Comparison of ENCODE assay signal across 2 cellular contexts in genomic region chr2:241814571-241815476, GRCh38.
A peak's percentile ranks its signal among the peaks of the same experiment; 100 is the strongest.
TF ChIP-seq lines count a peak whose summit lies in the region.

No MANE protein-coding gene starts in this region.

TF ChIP-seq in A549, 52 proteins besides CTCF, POLR2A, EP300 and RAD21:
- TF ChIP-seq NPAS2 (CRISPR knock-in tag; IDR thresholded peaks at IDR 0.05; ENCODE audit: borderline replicate concordance) (no peak), USF2 (IDR thresholded peaks at IDR 0.05) (no peak), EHMT2 (IDR thresholded peaks at IDR 0.05; ENCODE audit: low read depth) (no peak), NFE2L2 (conservative IDR thresholded peaks at IDR 0.05; ENCODE audit: low read length) (no peak), RARB (CRISPR knock-in tag; IDR thresholded peaks at IDR 0.05) (no peak), E2F6 (IDR thresholded peaks at IDR 0.05; ENCODE audit: borderline replicate concordance, low read depth) (no peak), HOXB13 (CRISPR knock-in tag; IDR thresholded peaks at IDR 0.05; ENCODE audit: low read depth) (no peak), TFCP2L1 (CRISPR knock-in tag; IDR thresholded peaks at IDR 0.05) (no peak), PHF8 (IDR thresholded peaks at IDR 0.05; ENCODE audit: borderline replicate concordance, low read depth) (no peak), MAFK (IDR thresholded peaks at IDR 0.05; ENCODE audit: partially characterized antibody) (no peak), TP53 (CRISPR knock-in tag; IDR thresholded peaks at IDR 0.05) (no peak), RFX5 (IDR thresholded peaks at IDR 0.05) (no peak), JUN (IDR thresholded peaks at IDR 0.05) (no peak), ATOH8 (CRISPR knock-in tag; IDR thresholded peaks at IDR 0.05; ENCODE audit: low read depth) (no peak), JUNB (IDR thresholded peaks at IDR 0.05) (no peak), MAX (IDR thresholded peaks at IDR 0.05) (no peak), ZNF302 (CRISPR knock-in tag; IDR thresholded peaks at IDR 0.05) (no peak), EHF (CRISPR knock-in tag; IDR thresholded peaks at IDR 0.05) (no peak), POLR2AphosphoS2 (conservative IDR thresholded peaks at IDR 0.05; ENCODE audit: low read length) (no peak)

TF ChIP-seq in K562, 482 proteins besides CTCF, POLR2A, EP300 and RAD21:
- TF ChIP-seq HNRNPL (IDR thresholded peaks at IDR 0.05; ENCODE audit: low read depth, low read length): peak; percentile 51; the same call in 1 of the 2 replicates
- no peak for TF ChIP-seq ARNT (IDR thresholded peaks at IDR 0.05)
